In the genomic region with DNA sequence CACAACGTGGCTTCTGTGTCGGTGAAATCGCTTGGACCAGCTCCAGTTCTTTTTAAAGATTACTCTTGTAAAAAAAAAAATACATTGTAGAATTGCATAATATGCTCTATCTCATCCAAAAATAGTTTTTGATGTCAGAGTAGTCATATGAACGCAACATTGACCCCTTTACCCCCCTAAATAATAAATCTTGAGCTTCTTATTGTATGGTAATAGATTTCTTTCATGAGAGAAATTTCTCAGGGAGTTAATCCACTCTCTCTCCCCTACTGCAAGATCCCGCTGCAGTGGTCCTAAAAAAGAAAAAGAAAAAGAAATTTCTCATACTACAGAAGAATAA, we compare ENCODE assay signal across 8 cellular contexts. TPM values are rescaled to one million over a fixed set of nuclear protein-coding genes. Genes with fewer than 3 reads are reported as not detected.
A peak's percentile ranks its signal among the peaks of the same experiment; 100 is the strongest.
DNase-seq lines count a peak whose midpoint lies in the region; ATAC-seq and TF ChIP-seq lines count a peak whose summit lies in the region.

No MANE protein-coding gene starts in this region.

- no peak for DNase-seq in AG10803 (ENCODE audit: low read depth)
- DNase-seq in OCI-LY7 (ENCODE audit: low spot score), result no peak
- DNase-seq in endodermal cell, result no peak
- no peak for DNase-seq in neural crest cell (ENCODE audit: low read depth, low spot score)
- DNase-seq in SW480 (ENCODE audit: low spot score), result no peak
- no peak for DNase-seq in erythroblast (lab: John Stamatoyannopoulos, UW)

- H3K4me1 ChIP-seq in OCI-LY7 (ENCODE audit: insufficient read depth, low read length, poor library complexity, severe bottlenecking) (peaks cover 24% of the 10 kb centered on the region), endodermal cell (ENCODE audit: control insufficient read depth, insufficient read depth, low read length) (no peaks in the 10 kb centered on the region)

- CTCF ChIA-PET in OCI-LY7 (lab: Charles Lee; ENCODE audit: unreplicated experiment), result no interaction called here

- intact Hi-C loops in OCI-LY7 (cut with micrococcal nuclease; ENCODE audit: unreplicated experiment), result loop anchor here (5.0 kb wide), 1 partner anchor 120 kb away; no protein-coding TSS in a partner anchor

- H3K9me2 ChIP-seq in OCI-LY7 (ENCODE audit: insufficient read depth, low read length), result no peaks in the 10 kb centered on the region

- peak overlapping the region; percentile 52 for H3K9ac ChIP-seq in endodermal cell (ENCODE audit: extremely low read depth, low read length, poor library complexity, severe bottlenecking)

- H2AFZ ChIP-seq in OCI-LY7 (ENCODE audit: low read length), result peak overlapping the region; percentile 80

- peaks cover 17% of the 10 kb centered on the region for H3K9me3 Mint-ChIP-seq in endodermal cell
- H3K9me3 Mint-ChIP-seq in neural crest cell, result peaks cover 3% of the 10 kb centered on the region

- H3K4me3 Mint-ChIP-seq in endodermal cell, result peak overlapping the region; percentile 59
- H3K4me3 Mint-ChIP-seq in neural crest cell, result peak overlapping the region; percentile 91

- H3K79me2 ChIP-seq in OCI-LY7 (ENCODE audit: insufficient read depth, low read depth, low read length), result peaks cover 25% of the 10 kb centered on the region; the same call in 1 of the 2 replicates

- peak overlapping the region; percentile 77 for H3K4me3 ChIP-seq in AG10803 (ENCODE audit: low read length)
- H3K4me3 ChIP-seq in OCI-LY7 (ENCODE audit: low read depth, low read length, poor library complexity, severe bottlenecking), result peak overlapping the region; percentile 72
- peak overlapping the region; percentile 83 for H3K4me3 ChIP-seq in endodermal cell (ENCODE audit: low read length)

- TF ChIP-seq CTCF in AG10803 (conservative IDR thresholded peaks at IDR 0.05; ENCODE audit: low read length) (no peak), OCI-LY7 (conservative IDR thresholded peaks at IDR 0.05; ENCODE audit: low read length) (no peak), endodermal cell (conservative IDR thresholded peaks at IDR 0.05) (no peak), neural crest cell (conservative IDR thresholded peaks at IDR 0.05) (no peak)

- H3K4me1 Mint-ChIP-seq in endodermal cell (peaks cover 23% of the 10 kb centered on the region), neural crest cell (peaks cover 10% of the 10 kb centered on the region)

- ATAC-seq in HG03135 (IDR thresholded peaks at IDR 0.05; ENCODE audit: unreplicated experiment) (no peak), GM19397 (IDR thresholded peaks at IDR 0.05; ENCODE audit: unreplicated experiment) (no peak)

- H3K36me3 ChIP-seq in OCI-LY7 (ENCODE audit: insufficient read depth, low read length) (no peaks in the 10 kb centered on the region), endodermal cell (ENCODE audit: control insufficient read depth, insufficient read depth, low read length) (no peaks in the 10 kb centered on the region)

- BruUV-seq in OCI-LY7 (replicated peaks; lab: Mats Ljungman, UMichigan), result no TSS peak

- no peak overlapping the region for H3K27ac ChIP-seq in OCI-LY7 (ENCODE audit: low read depth, low read length, poor library complexity, severe bottlenecking)
- no peak overlapping the region for H3K27ac ChIP-seq in endodermal cell (ENCODE audit: low read depth, low read length)

- POLR2A ChIA-PET in OCI-LY7 (lab: Charles Lee), result interaction anchor here (0.6 to 2.0 kb wide), 5 partner anchors 41 to 87 kb away, joined by 3 to 11 read pairs (median 6); a partner anchor contains a TSS

- 8 to 40% methylated on average over 1 to 2 of the region's 5 CpGs for WGBS in endodermal cell (ENCODE audit: insufficient coverage in 1 of 2, insufficient read length in 1 of 2), 2 experiments

- H3K27me3 ChIP-seq in endodermal cell (ENCODE audit: control insufficient read depth, insufficient read depth, low read length, poor library complexity, severe bottlenecking), result peaks cover 26% of the 10 kb centered on the region

- H3K27ac Mint-ChIP-seq in endodermal cell (no peak overlapping the region), neural crest cell (ENCODE audit: unreplicated experiment) (no peak overlapping the region)

- H3K4me2 ChIP-seq in OCI-LY7 (ENCODE audit: low read length), result peak overlapping the region; percentile 72

- no peaks in the 10 kb centered on the region for H3K36me3 Mint-ChIP-seq in endodermal cell (ENCODE audit: low read depth)
- H3K36me3 Mint-ChIP-seq in neural crest cell (ENCODE audit: low read depth), result peaks cover 2% of the 10 kb centered on the region

- TF ChIP-seq POLR2A in erythroblast (IDR thresholded peaks at IDR 0.05; ENCODE audit: low read length), result no peak

- H4K20me1 ChIP-seq in OCI-LY7 (ENCODE audit: insufficient read depth, low read length), result peaks cover 10% of the 10 kb centered on the region

- no peaks in the 10 kb centered on the region for H3K9me3 ChIP-seq in OCI-LY7 (ENCODE audit: low read length)
- peaks cover 5% of the 10 kb centered on the region for H3K9me3 ChIP-seq in endodermal cell (ENCODE audit: control insufficient read depth, low read length)

- H3K27me3 Mint-ChIP-seq in endodermal cell (ENCODE audit: insufficient read depth) (peaks cover 66% of the 10 kb centered on the region), neural crest cell (ENCODE audit: low read depth) (peaks cover 75% of the 10 kb centered on the region)

RNA-seq across cellular contexts. Expression of a gene that starts 50.2 kb away (rescaled TPM):
- 2.6 and 3.0 TPM in 2 replicates for total RNA-seq in OCI-LY7 (2014; rRNA removed; shearing (Covaris generic))
- total RNA-seq in OCI-LY7 (2022) (6.9 and 8.2 TPM in 2 replicates), endodermal cell (10 to 100 TPM; 21.2 to 29.6 TPM), neural crest cell (6.5 and 7.4 TPM in 2 replicates)
- polyA plus RNA-seq in endodermal cell (2013, experiment 1 of 2), result 6.8 TPM
- polyA plus RNA-seq in endodermal cell (2013, experiment 2 of 2), result 5.9 TPM

RNA-seq across cellular contexts. Expression of a gene that starts 54.5 kb away (rescaled TPM):
- 138 and 165 TPM in 2 replicates for total RNA-seq in OCI-LY7 (2014; rRNA removed; shearing (Covaris generic))
- total RNA-seq in OCI-LY7 (2022) (114 and 123 TPM in 2 replicates), endodermal cell (100 to 1,000 TPM; 196 to 208 TPM), neural crest cell (159 and 185 TPM in 2 replicates)
- 134 TPM for polyA plus RNA-seq in endodermal cell (2013, experiment 1 of 2)
- polyA plus RNA-seq in endodermal cell (2013, experiment 2 of 2), result 125 TPM
